In the genomic region with DNA sequence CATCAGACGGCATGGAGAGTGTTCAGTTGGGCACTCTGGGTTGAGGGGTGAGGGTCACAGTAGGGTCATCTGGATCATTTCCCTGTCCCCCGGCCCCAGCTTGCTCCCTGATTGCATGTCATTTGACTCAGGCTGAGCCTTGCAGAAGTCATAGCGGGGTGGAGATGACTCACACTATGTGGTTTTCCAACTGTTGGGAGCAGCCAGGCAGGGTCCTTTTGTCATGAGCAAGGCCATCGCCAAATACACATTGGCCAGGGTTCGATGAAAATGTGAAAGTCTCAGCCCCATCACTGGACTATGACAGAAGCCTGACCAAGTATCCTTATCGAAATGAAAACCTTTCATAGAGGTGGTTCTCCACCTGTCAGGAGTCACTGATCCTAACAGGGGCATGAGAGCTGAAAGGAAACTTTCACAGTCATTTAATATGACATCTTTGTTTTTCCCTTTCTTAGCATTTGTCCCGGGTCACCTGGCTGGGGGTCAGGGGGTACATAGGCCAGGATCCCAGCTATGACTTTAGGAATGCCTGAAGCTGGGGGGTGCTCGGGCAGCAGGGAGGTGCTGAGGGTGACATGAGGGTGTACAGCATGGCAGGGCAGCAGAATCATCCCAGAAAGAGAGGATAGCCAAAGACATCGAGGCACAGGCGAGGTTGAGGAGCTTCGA, we compare ENCODE assay signal across 9 cellular contexts.
DNase-seq lines count a peak whose midpoint lies in the region; ATAC-seq and TF ChIP-seq lines count a peak whose summit lies in the region.
"Had no signal": no experiment of that assay in that cellular context is flagged by ENCODE, and none has a peak within 500 bp of the region (broad histone marks: within the 10 kb centered on the region; RNA-seq: fewer than 3 reads in every experiment).

No MANE protein-coding gene starts in this region.

- peak overlapping the region; percentile 45 for H4K8ac ChIP-seq in mesenchymal stem cell (ENCODE audit: low read length)

- peaks cover 22% of the 10 kb centered on the region for H3K4me1 ChIP-seq in mesenchymal stem cell (ENCODE audit: control insufficient read depth, insufficient read depth, low read depth, low read length)

- ATAC-seq in GM18517 (IDR thresholded peaks at IDR 0.05; ENCODE audit: unreplicated experiment), result no peak
- no peak for ATAC-seq in HG03108 (IDR thresholded peaks at IDR 0.05; ENCODE audit: unreplicated experiment)
- ATAC-seq in GM21619 (IDR thresholded peaks at IDR 0.05; ENCODE audit: unreplicated experiment), result no peak

- H2BK15ac ChIP-seq in mesenchymal stem cell (ENCODE audit: low read depth, poor library complexity, severe bottlenecking), result no peak overlapping the region

- TF ChIP-seq CTCF in AG04449 (IDR thresholded peaks at IDR 0.05; ENCODE audit: insufficient read depth, low read length, missing control alignments) (no peak), astrocyte of the spinal cord (IDR thresholded peaks at IDR 0.05; ENCODE audit: low read depth, low read length) (no peak)

- peak overlapping the region; percentile 58 for H3K9ac ChIP-seq in mesenchymal stem cell (ENCODE audit: low read length)

- no peak overlapping the region for H2AFZ ChIP-seq in mesenchymal stem cell (ENCODE audit: low read depth, low read length)

- no peaks in the 10 kb centered on the region for H3K36me3 ChIP-seq in mesenchymal stem cell (ENCODE audit: control insufficient read depth in 1 of 2, insufficient read depth in 2 of 2, low read depth in 1 of 2, low read length in 2 of 2)

- WGBS in mesenchymal stem cell, result 56% methylated on average over 11 of the region's 11 CpGs

- H3K4me3 ChIP-seq in AG04449 (ENCODE audit: low read depth, low read length), result no peak overlapping the region
- no peak overlapping the region for H3K4me3 ChIP-seq in astrocyte of the spinal cord (ENCODE audit: low read depth, low read length)
- H3K4me3 ChIP-seq in mesenchymal stem cell (ENCODE audit: insufficient read depth in 1 of 2, low read depth in 1 of 2, low read length in 2 of 2), result no peak overlapping the region

- H3K4ac ChIP-seq in mesenchymal stem cell (ENCODE audit: low read depth in 1 of 2, low read length in 2 of 2), result peak overlapping the region; percentile 77 to 79

- POLR2A ChIA-PET in AG04449 (lab: Yijun Ruan, JAX), result no interaction called here

- H3K23ac ChIP-seq in mesenchymal stem cell (ENCODE audit: low read length in 2 of 2), result no peak overlapping the region

- H3K79me1 ChIP-seq in mesenchymal stem cell (replicated peaks; ENCODE audit: low read length, poor library complexity, severe bottlenecking), result no peaks in the 10 kb centered on the region

- peak overlapping the region; percentile 48 for H4K91ac ChIP-seq in mesenchymal stem cell (ENCODE audit: low read length)

- H2BK120ac ChIP-seq in mesenchymal stem cell (ENCODE audit: low read depth, low read length), result no peak overlapping the region

- H3K14ac ChIP-seq in mesenchymal stem cell (ENCODE audit: low read length in 2 of 2), result peak overlapping the region in 1 of 2 experiments; percentile 49

- no peaks in the 10 kb centered on the region for H3K9me3 ChIP-seq in mesenchymal stem cell (ENCODE audit: control insufficient read depth, low read length)

- H3K27ac ChIP-seq in mesenchymal stem cell (ENCODE audit: low read length, poor library complexity, severe bottlenecking), result no peak overlapping the region

- peak overlapping the region; percentile 14 to 96 for H2BK12ac ChIP-seq in mesenchymal stem cell (ENCODE audit: low read length in 2 of 2)

- H2BK5ac ChIP-seq in mesenchymal stem cell (ENCODE audit: low read depth, low read length, poor library complexity, severe bottlenecking), result no peak overlapping the region

- no peak overlapping the region for H2AK5ac ChIP-seq in mesenchymal stem cell (ENCODE audit: low read length, severe bottlenecking)

- H3K18ac ChIP-seq in mesenchymal stem cell (ENCODE audit: low read depth in 1 of 2, low read length in 2 of 2), result peak overlapping the region; percentile 64 to 82

- DNase-seq in AG04449 (ENCODE audit: low read depth, low spot score) (peak; percentile 21), LHCN-M2 (ENCODE audit: low read depth) (peak; percentile 89), astrocyte of the spinal cord (ENCODE audit: low read depth, low spot score) (peak; percentile 79), mesenchymal stem cell (peak; percentile 89), GM19240 (ENCODE audit: insufficient read length, low spot score) (no peak)
- DNase-seq: nucleus accumbens had no signal

- H3K27me3 ChIP-seq in mesenchymal stem cell (ENCODE audit: control insufficient read depth in 1 of 2, insufficient read depth in 1 of 2, low read length in 2 of 2), result no peaks in the 10 kb centered on the region

- H3K4me2 ChIP-seq in mesenchymal stem cell (ENCODE audit: low read length, poor library complexity, severe bottlenecking), result no peak overlapping the region

- CTCF ChIA-PET in AG04449 (lab: Yijun Ruan, JAX), result interaction anchor here (1.7 to 5.5 kb wide), 2 partner anchors 12 to 106 kb away, joined by 5 to 18 read pairs; no protein-coding TSS in a partner anchor

- in situ Hi-C loops in astrocyte of the spinal cord (cut with HindIII; ENCODE audit: low sequenced_read_pairs), result no loop called here
